22 cellular contexts compared by ENCODE assay signal in genomic region chr7:4198301-4198700, GRCh38.
"Had no signal": no experiment of that assay in that cellular context is flagged by ENCODE, and none has a peak within 500 bp of the region (broad histone marks: within the 10 kb centered on the region; RNA-seq: fewer than 3 reads in every experiment).

No MANE protein-coding gene starts in this region.

- ATAC-seq: activated CD8-positive, alpha-beta T cell treated with anti-CD3 and anti-CD28 coated beads, Interleukin-2, amount 10 ng/mL, durations not matched to agents 7 days and 5 days; PC-3; WTC11 had no signal

- DNase-seq: activated CD4-positive, alpha-beta T cell treated with anti-CD3 and anti-CD28 coated beads for 48 hours; activated CD4-positive, alpha-beta T cell treated with anti-CD3 and anti-CD28 coated beads, Interleukin-2, amount 50 U/mL, for 4 hours; activated CD4-positive, CD25-positive, alpha-beta regulatory T cell treated with anti-CD3 and anti-CD28 coated beads, Interleukin-2, amount 50 U/mL, for 72 hours; activated CD8-positive, alpha-beta memory T cell treated with anti-CD3 and anti-CD28 coated beads, Interleukin-2, amount 50 U/mL, for 48 hours; activated CD8-positive, alpha-beta T cell treated with anti-CD3 and anti-CD28 coated beads, Interleukin-2, amount 10 ng/mL, durations not matched to agents 7 days and 5 days; activated naive CD4-positive, alpha-beta T cell treated with anti-CD3 and anti-CD28 coated beads, Interleukin-2, amount 50 U/mL, for 16 hours; activated naive CD8-positive, alpha-beta T cell treated with anti-CD3 and anti-CD28 coated beads, Interleukin-2, amount 10 ng/mL, durations not matched to agents 7 days and 5 days; activated T-cell treated with anti-CD3 and anti-CD28 coated beads, Interleukin-2, amount 50 U/mL, for 1 hour; adrenal gland; anterior cingulate cortex; cerebellar nuclear complex; Kasumi-1; NCI-H1048; NCI-H1694; NCI-H2029; NCI-H2107; NCI-H345; NCI-H510A treated with DMSO at 0.1 percent for 48 hours; PC-3; SHP77 treated with DMSO at 0.1 percent for 48 hours had no signal

- H3K27ac ChIP-seq: adrenal gland had no signal

- H3K4me3 ChIP-seq: adrenal gland had no signal

- H3K36me3 ChIP-seq: adrenal gland had no signal

- H3K4me1 ChIP-seq: adrenal gland had no signal

- H3K27me3 ChIP-seq: adrenal gland had no signal

- H3K9me3 ChIP-seq: adrenal gland had no signal

- FAIRE-seq: RCC 7860 had no signal
